In genomic region chr3:188830955-188831354, GRCh38 we compare ENCODE assay signal across 1 cellular context.
TF ChIP-seq lines count a peak whose summit lies in the region.

No MANE protein-coding gene starts in this region.

TF ChIP-seq in Ishikawa, 13 proteins besides CTCF, POLR2A, EP300 and RAD21 (continued from another document):
- TF ChIP-seq REST (IDR thresholded peaks at IDR 0.05; ENCODE audit: low read depth) (no peak), USF1 (IDR thresholded peaks at IDR 0.05) (no peak)
